In genomic region chr12:57005980-57006808, GRCh38 we compare ENCODE assay signal across 8 cellular contexts. TPM values are rescaled to one million over a fixed set of nuclear protein-coding genes. Genes with fewer than 3 reads are reported as not detected.
DNase-seq lines count a peak whose midpoint lies in the region; ATAC-seq, FAIRE-seq and TF ChIP-seq lines count a peak whose summit lies in the region.

Gene ZBTB39 (minus strand): TSS chr12:57006546. CDS start chr12:57004917, 1,629 bp downstream.

- BruUV-seq in A673 (replicated peaks; lab: Mats Ljungman, UMichigan), result no TSS peak

- TF ChIP-seq CTCF in A673 (conservative IDR thresholded peaks at IDR 0.05; ENCODE audit: low read depth, low read length) (peak; percentile 65), endothelial cell (IDR thresholded peaks at IDR 0.05; ENCODE audit: unreplicated experiment) (peak; percentile 59), mucosa of descending colon (IDR thresholded peaks at IDR 0.05) (peak; percentile 68)

- H3K4me1 Mint-ChIP-seq in activated CD8-positive, alpha-beta memory T cell treated with anti-CD3 and anti-CD28 coated beads, Interleukin-2, amount 10 ng/mL, durations not matched to agents 7 days and 5 days, result peaks cover 34% of the 10 kb centered on the region
- H3K4me1 Mint-ChIP-seq in endothelial cell (ENCODE audit: unreplicated experiment), result peaks cover 39% of the 10 kb centered on the region

- ATAC-seq in HG03095 (IDR thresholded peaks at IDR 0.05; ENCODE audit: unreplicated experiment), result peak; percentile 59
- ATAC-seq in activated CD8-positive, alpha-beta memory T cell treated with anti-CD3 and anti-CD28 coated beads, Interleukin-2, amount 10 ng/mL, durations not matched to agents 7 days and 5 days, result peak; percentile 82
- peak; percentile 90 for ATAC-seq in mucosa of descending colon

- H3K4me1 ChIP-seq in A673 (ENCODE audit: insufficient read depth, low read length, poor library complexity, severe bottlenecking) (peaks cover 6% of the 10 kb centered on the region), mucosa of descending colon (ENCODE audit: low read depth) (peaks cover 13% of the 10 kb centered on the region)

- POLR2A ChIA-PET in A673 (lab: Charles Lee; ENCODE audit: low non-redundant PET), result no interaction called here

- DNase-seq in A673 (ENCODE audit: low spot score), result peak; percentile 85
- peak; percentile 73 for DNase-seq in GM18507 (ENCODE audit: extremely low spot score, insufficient read length, low read depth)
- peak; percentile 85 for DNase-seq in NCI-H69 (lab: John Stamatoyannopoulos, UW)
- peak; percentile 70 for DNase-seq in activated CD8-positive, alpha-beta memory T cell treated with anti-CD3 and anti-CD28 coated beads, Interleukin-2, amount 10 ng/mL, durations not matched to agents 7 days and 5 days
- DNase-seq in endothelial cell (ENCODE audit: low spot score), result peak; percentile 84
- peak; percentile 56 to 80 (median 60) for DNase-seq in mucosa of descending colon
- DNase-seq in stimulated activated CD8-positive, alpha-beta memory T cell treated with anti-CD3 and anti-CD28 coated beads, Interleukin-7, amount 100 ng/mL, for 24 hours (ENCODE audit: low read depth), result peak; percentile 38

- H3K9me3 Mint-ChIP-seq in activated CD8-positive, alpha-beta memory T cell treated with anti-CD3 and anti-CD28 coated beads, Interleukin-2, amount 10 ng/mL, durations not matched to agents 7 days and 5 days (ENCODE audit: low read depth), result no peaks in the 10 kb centered on the region
- no peaks in the 10 kb centered on the region for H3K9me3 Mint-ChIP-seq in endothelial cell (ENCODE audit: unreplicated experiment)

- H3K9me3 ChIP-seq in A673 (ENCODE audit: low read depth, low read length, poor library complexity, severe bottlenecking) (no peaks in the 10 kb centered on the region), mucosa of descending colon (no peaks in the 10 kb centered on the region)

- peak within 1 kb of the TSS; percentile 95 for H3K4me3 ChIP-seq in A673 (ENCODE audit: low read depth, low read length, poor library complexity, severe bottlenecking)
- peak within 1 kb of the TSS; percentile 58 for H3K4me3 ChIP-seq in mucosa of descending colon

- H3K27ac Mint-ChIP-seq in activated CD8-positive, alpha-beta memory T cell treated with anti-CD3 and anti-CD28 coated beads, Interleukin-2, amount 10 ng/mL, durations not matched to agents 7 days and 5 days, result peak within 1 kb of the TSS; percentile 82
- peak within 1 kb of the TSS; percentile 27 for H3K27ac Mint-ChIP-seq in endothelial cell (ENCODE audit: unreplicated experiment)

- H3K4me3 Mint-ChIP-seq in activated CD8-positive, alpha-beta memory T cell treated with anti-CD3 and anti-CD28 coated beads, Interleukin-2, amount 10 ng/mL, durations not matched to agents 7 days and 5 days, result peak within 1 kb of the TSS; percentile 81
- H3K4me3 Mint-ChIP-seq in endothelial cell (ENCODE audit: unreplicated experiment), result peak within 1 kb of the TSS; percentile 97

- intact Hi-C loops in A673 (cut with micrococcal nuclease; ENCODE audit: unreplicated experiment) (loop anchor here (5.0 kb wide), 1 partner anchor 176 kb away; no protein-coding TSS in a partner anchor), mucosa of descending colon (cut with DNase I, micrococcal nuclease) (loop anchor here in 1 of 2 donors (2.0 kb wide), 1 partner anchor 57 kb away; no protein-coding TSS in a partner anchor)

- peak within 1 kb of the TSS; percentile 91 for H3K27ac ChIP-seq in A673 (ENCODE audit: low read depth, low read length, poor library complexity, severe bottlenecking)

- H3K36me3 ChIP-seq in A673 (ENCODE audit: insufficient read depth, low read length, poor library complexity, severe bottlenecking), result peaks cover 35% of the 10 kb centered on the region
- H3K36me3 ChIP-seq in mucosa of descending colon (ENCODE audit: low read depth), result no peaks in the 10 kb centered on the region

- peaks cover 22% of the 10 kb centered on the region for H3K36me3 Mint-ChIP-seq in activated CD8-positive, alpha-beta memory T cell treated with anti-CD3 and anti-CD28 coated beads, Interleukin-2, amount 10 ng/mL, durations not matched to agents 7 days and 5 days
- peaks cover 24% of the 10 kb centered on the region for H3K36me3 Mint-ChIP-seq in endothelial cell (ENCODE audit: low read depth, unreplicated experiment)

- H3K27me3 Mint-ChIP-seq in activated CD8-positive, alpha-beta memory T cell treated with anti-CD3 and anti-CD28 coated beads, Interleukin-2, amount 10 ng/mL, durations not matched to agents 7 days and 5 days, result no peaks in the 10 kb centered on the region
- no peaks in the 10 kb centered on the region for H3K27me3 Mint-ChIP-seq in endothelial cell (ENCODE audit: unreplicated experiment)

- CTCF ChIA-PET in A673 (lab: Charles Lee), result interaction anchor here (0.5 to 3.0 kb wide), 4 partner anchors 17 to 332 kb away, joined by 4 to 30 read pairs (median 8); partner anchors contain the start of gene STAT6
- CTCF ChIA-PET in activated CD8-positive, alpha-beta memory T cell treated with anti-CD3 and anti-CD28 coated beads, Interleukin-2, amount 10 ng/mL, durations not matched to agents 7 days and 5 days (lab: Charles Lee), result interaction anchor here (0.9 to 8.6 kb wide), 21 partner anchors 12 to 250 kb away, joined by 3 to 107 read pairs (median 8); partner anchors contain the start of genes HSD17B6, NEMP1, PRIM1 and STAT6

- no peak for FAIRE-seq in GM18507 (lab: Jason Lieb, UNC)

- no peaks in the 10 kb centered on the region for H3K27me3 ChIP-seq in A673 (replicated peaks; ENCODE audit: insufficient read depth, low read depth, low read length, poor library complexity)

RNA-seq across cellular contexts. Expression of gene ZBTB39, which starts in this region (rescaled TPM):
- total RNA-seq in A673 (2021) (17.4 and 18.2 TPM in 2 replicates), endothelial cell (ENCODE audit: unreplicated experiment) (23.9 TPM), mucosa of descending colon (1 to 10 TPM; 3.5 to 8.6 (median 4.6) TPM)
- total RNA-seq in activated CD8-positive, alpha-beta memory T cell treated with anti-CD3 and anti-CD28 coated beads, Interleukin-2, amount 10 ng/mL, durations not matched to agents 7 days and 5 days, result 1 to 10 TPM; 8.8 to 9.3 TPM

Comparison
In these comparisons a context has a peak if more than half of its experiments do, and no peak if none do; other contexts are left out.
1. Peak in every context shown above with its lines: DNase-seq, ATAC-seq, H3K4me3 ChIP-seq and H3K27ac ChIP-seq.